13 cellular contexts compared by ENCODE assay signal in genomic region chr17:2180768-2181167, GRCh38.
A peak's percentile ranks its signal among the peaks of the same experiment; 100 is the strongest.
DNase-seq lines count a peak whose midpoint lies in the region; TF ChIP-seq lines count a peak whose summit lies in the region.
"Had no signal": no experiment of that assay in that cellular context is flagged by ENCODE, and none has a peak within 500 bp of the region (broad histone marks: within the 10 kb centered on the region; RNA-seq: fewer than 3 reads in every experiment).

No MANE protein-coding gene starts in this region.

- H3K9me3 ChIP-seq in SJCRH30 (replicated peaks): no peaks in the 10 kb centered on the region
- no peaks in the 10 kb centered on the region for H3K9me3 ChIP-seq in muscle layer of colon (ENCODE audit: low read length)
- H3K9me3 ChIP-seq in thyroid gland: no peaks in the 10 kb centered on the region
- H3K9me3 ChIP-seq: pancreas had no signal

- H3K36me3 ChIP-seq in SJCRH30 (no peaks in the 10 kb centered on the region), muscle layer of colon (ENCODE audit: insufficient read depth, low read length) (peaks cover 8% of the 10 kb centered on the region), thyroid gland (peaks cover 0 to 2% of the 10 kb centered on the region in 2 donors)
- H3K36me3 ChIP-seq: pancreas had no signal

- no peak for TF ChIP-seq POLR2A in thyroid gland (IDR thresholded peaks at IDR 0.05)

- H3K27ac ChIP-seq in SJCRH30 (peak overlapping the region; percentile 63; the same call in 1 of the 2 replicates), coronary artery (peak overlapping the region; percentile 85 to 93), muscle layer of colon (ENCODE audit: low read depth, low read length) (peak overlapping the region; percentile 95), thyroid gland (peak overlapping the region; percentile 53 to 85 (median 67)), substantia nigra (ENCODE audit: low read depth, low read length, poor library complexity, severe bottlenecking) (no peak overlapping the region)

- H3K4me1 ChIP-seq in SJCRH30: peaks cover 57% of the 10 kb centered on the region
- H3K4me1 ChIP-seq in muscle layer of colon (ENCODE audit: insufficient read depth, low read length): peaks cover 80% of the 10 kb centered on the region
- H3K4me1 ChIP-seq in thyroid gland: peaks cover 65 to 76% of the 10 kb centered on the region in 2 donors

- no peak for TF ChIP-seq CTCF in coronary artery (IDR thresholded peaks at IDR 0.05)
- no peak for TF ChIP-seq CTCF in thyroid gland (IDR thresholded peaks at IDR 0.05)

- DNase-seq in SJCRH30: no peak
- no peak for DNase-seq in coronary artery (ENCODE audit: low spot score)
- no peak for DNase-seq in thyroid gland
- DNase-seq in activated CD4-positive, alpha-beta T cell treated with anti-CD3 and anti-CD28 coated beads, Interleukin-2, amount 50 U/mL, for 1 hour: no peak
- DNase-seq in MV-4-11 (lab: John Stamatoyannopoulos, UW): no peak
- DNase-seq in substantia nigra (lab: John Stamatoyannopoulos, UW): no peak
- DNase-seq: activated T-cell treated with anti-CD3 and anti-CD28 coated beads, Interleukin-2, amount 50 U/mL, for 1 hour; CD8-positive, alpha-beta memory T cell; H9; MM.1S; stimulated activated CD4-positive, alpha-beta T cell treated with anti-CD3 and anti-CD28 coated beads, Interleukin-4, amount 100 ng/mL, for 1 hour had no signal

- intact Hi-C loops in thyroid gland (cut with DNase I): no loop called here

- H3K9ac ChIP-seq in muscle layer of colon (ENCODE audit: low read length): peak overlapping the region; percentile 41

- H3K4me3 ChIP-seq in SJCRH30 (no peak overlapping the region), coronary artery (no peak overlapping the region), muscle layer of colon (ENCODE audit: low read depth in 1 of 2, low read length in 2 of 2) (peak overlapping the region in 1 of 2 donors; percentile 12), thyroid gland (replicated peaks in 1 of 3) (no peak overlapping the region)
- H3K4me3 ChIP-seq: pancreas had no signal

- 31 to 32% methylated on average over 2 of the region's 2 CpGs for WGBS in thyroid gland, 2 donors

- H3K27me3 ChIP-seq in SJCRH30: no peaks in the 10 kb centered on the region
- H3K27me3 ChIP-seq in muscle layer of colon (ENCODE audit: control insufficient read depth in 1 of 2, insufficient read depth in 2 of 2, low read length in 2 of 2): no peaks in the 10 kb centered on the region
- no peaks in the 10 kb centered on the region for H3K27me3 ChIP-seq in thyroid gland
- H3K27me3 ChIP-seq: pancreas had no signal
